1 cellular context compared by ENCODE assay signal in genomic region chr5:140710899-140711552, GRCh38.
TF ChIP-seq lines count a peak whose summit lies in the region.

No MANE protein-coding gene starts in this region.

TF ChIP-seq in H1, 55 proteins besides CTCF, POLR2A, EP300 and RAD21:
- TF ChIP-seq ATF3 (IDR thresholded peaks at IDR 0.05; ENCODE audit: insufficient read depth, low read depth, low read length) (no peak), KDM4A (IDR thresholded peaks at IDR 0.05; ENCODE audit: low read depth, low read length, severe bottlenecking) (peak; percentile 57), TAF1 (IDR thresholded peaks at IDR 0.05; ENCODE audit: low read depth, low read length) (peak; percentile 34; the same call in 1 of the 2 replicates), POU5F1 (IDR thresholded peaks at IDR 0.05; ENCODE audit: low read depth, low read length) (no peak), TAF7 (optimal IDR thresholded peaks at IDR 0.05; ENCODE audit: borderline replicate concordance, low read depth, low read length) (peak; percentile 28), RBBP5 (IDR thresholded peaks at IDR 0.05; ENCODE audit: borderline replicate concordance, low read depth, low read length) (peak; percentile 71), HDAC2 (IDR thresholded peaks at IDR 0.05; ENCODE audit: borderline replicate concordance in 1 of 2, low read depth in 2 of 2, low read length in 2 of 2) (0 out of 4 replicates have a peak, but pooled peaks of 1 of the 2 experiments have one; percentile 48), JUND (IDR thresholded peaks at IDR 0.05; ENCODE audit: low read length) (peak; percentile 81), BACH1 (IDR thresholded peaks at IDR 0.05; ENCODE audit: low read length) (peak; percentile 98), EZH2 (IDR thresholded peaks at IDR 0.05; ENCODE audit: low read depth, low read length, severe bottlenecking) (no peak), EGR1 (IDR thresholded peaks at IDR 0.05; ENCODE audit: borderline replicate concordance, low read depth, low read length) (0 out of 2 replicates have a peak, but pooled peaks have one; percentile 22), RXRA (IDR thresholded peaks at IDR 0.05; ENCODE audit: insufficient read depth, low read depth, low read length) (no peak), RNF2 (IDR thresholded peaks at IDR 0.05; ENCODE audit: borderline replicate concordance, low read depth, low read length, missing control alignments, poor library complexity, severe bottlenecking) (no peak), TBP (IDR thresholded peaks at IDR 0.05; ENCODE audit: low read depth, low read length) (peak; percentile 99), MAFK (IDR thresholded peaks at IDR 0.05; ENCODE audit: low read depth, low read length) (peak; percentile 85), CREB1 (IDR thresholded peaks at IDR 0.05) (peak; percentile 82), CHD7 (IDR thresholded peaks at IDR 0.05; ENCODE audit: insufficient replicate concordance, low read length) (no peak), SIN3A (conservative IDR thresholded peaks at IDR 0.05 in 1 of 2, IDR thresholded peaks at IDR 0.05 in 1 of 2; ENCODE audit: low read depth in 1 of 2, low read length in 2 of 2) (peak; percentile 70 to 74; a peak in 1 of 4 replicates), ATF2 (IDR thresholded peaks at IDR 0.05; ENCODE audit: low read length) (0 out of 2 replicates have a peak, but pooled peaks have one; percentile 29), ASH2L (IDR thresholded peaks at IDR 0.05; ENCODE audit: low read length) (peak; percentile 82), POLR2AphosphoS5 (IDR thresholded peaks at IDR 0.05; ENCODE audit: low read depth, low read length) (peak; percentile 34; the same call in 1 of the 2 replicates), CBX5 (IDR thresholded peaks at IDR 0.05; ENCODE audit: low read depth, low read length) (no peak), NANOG (IDR thresholded peaks at IDR 0.05; ENCODE audit: insufficient read depth, low read depth, low read length, poor library complexity, severe bottlenecking) (no peak), FOSL1 (IDR thresholded peaks at IDR 0.05; ENCODE audit: insufficient read depth, low read depth, low read length) (no peak)
